ENCODE assay signal across 8 cellular contexts in the genomic region with DNA sequence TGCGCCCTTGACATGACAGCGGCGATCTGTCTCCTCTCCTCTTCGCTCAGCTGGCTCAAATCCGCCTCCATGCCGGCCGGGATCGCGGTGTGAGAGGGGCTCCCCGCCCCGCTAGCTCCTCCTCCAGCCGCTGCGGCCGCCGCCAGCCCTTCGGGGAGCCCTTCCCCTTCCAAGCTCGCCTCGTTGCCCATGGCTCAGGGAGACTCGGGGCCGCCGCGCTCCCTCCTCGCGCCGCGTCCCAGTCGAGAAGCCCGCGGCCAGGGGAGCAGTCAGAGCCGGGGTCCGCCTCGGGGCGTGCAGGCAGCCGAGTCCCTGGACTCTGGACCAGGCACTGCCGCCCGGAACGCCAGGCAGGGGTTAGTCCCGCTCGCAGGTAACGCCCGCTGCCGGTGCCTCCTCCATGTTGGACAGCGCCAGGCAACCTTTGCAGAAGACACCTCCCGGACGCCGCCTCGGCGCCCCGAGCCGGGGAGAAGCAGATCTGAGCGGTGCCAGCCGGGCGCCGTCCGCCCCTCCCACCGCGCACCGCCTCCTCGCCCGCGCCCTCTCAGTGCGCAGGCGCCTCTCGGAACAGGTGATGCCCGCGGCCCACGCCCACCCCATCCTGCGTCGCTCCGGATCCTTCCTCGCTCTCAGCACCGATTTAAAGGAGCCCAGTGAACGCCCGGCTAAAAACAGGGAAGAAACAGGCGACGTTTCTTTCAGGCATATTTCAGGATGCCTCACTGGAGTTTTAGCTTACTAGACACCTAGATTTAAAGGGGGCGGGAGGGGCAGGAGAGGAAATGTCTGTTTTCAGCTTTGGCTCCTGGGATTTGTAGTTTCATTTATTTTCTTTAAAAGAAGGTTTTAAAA. TPM values are rescaled to one million over a fixed set of nuclear protein-coding genes. Genes with fewer than 3 reads are reported as not detected.
A peak's percentile ranks its signal among the peaks of the same experiment; 100 is the strongest.
DNase-seq lines count a peak whose midpoint lies in the region; ATAC-seq and TF ChIP-seq lines count a peak whose summit lies in the region.

A gene with protein sequence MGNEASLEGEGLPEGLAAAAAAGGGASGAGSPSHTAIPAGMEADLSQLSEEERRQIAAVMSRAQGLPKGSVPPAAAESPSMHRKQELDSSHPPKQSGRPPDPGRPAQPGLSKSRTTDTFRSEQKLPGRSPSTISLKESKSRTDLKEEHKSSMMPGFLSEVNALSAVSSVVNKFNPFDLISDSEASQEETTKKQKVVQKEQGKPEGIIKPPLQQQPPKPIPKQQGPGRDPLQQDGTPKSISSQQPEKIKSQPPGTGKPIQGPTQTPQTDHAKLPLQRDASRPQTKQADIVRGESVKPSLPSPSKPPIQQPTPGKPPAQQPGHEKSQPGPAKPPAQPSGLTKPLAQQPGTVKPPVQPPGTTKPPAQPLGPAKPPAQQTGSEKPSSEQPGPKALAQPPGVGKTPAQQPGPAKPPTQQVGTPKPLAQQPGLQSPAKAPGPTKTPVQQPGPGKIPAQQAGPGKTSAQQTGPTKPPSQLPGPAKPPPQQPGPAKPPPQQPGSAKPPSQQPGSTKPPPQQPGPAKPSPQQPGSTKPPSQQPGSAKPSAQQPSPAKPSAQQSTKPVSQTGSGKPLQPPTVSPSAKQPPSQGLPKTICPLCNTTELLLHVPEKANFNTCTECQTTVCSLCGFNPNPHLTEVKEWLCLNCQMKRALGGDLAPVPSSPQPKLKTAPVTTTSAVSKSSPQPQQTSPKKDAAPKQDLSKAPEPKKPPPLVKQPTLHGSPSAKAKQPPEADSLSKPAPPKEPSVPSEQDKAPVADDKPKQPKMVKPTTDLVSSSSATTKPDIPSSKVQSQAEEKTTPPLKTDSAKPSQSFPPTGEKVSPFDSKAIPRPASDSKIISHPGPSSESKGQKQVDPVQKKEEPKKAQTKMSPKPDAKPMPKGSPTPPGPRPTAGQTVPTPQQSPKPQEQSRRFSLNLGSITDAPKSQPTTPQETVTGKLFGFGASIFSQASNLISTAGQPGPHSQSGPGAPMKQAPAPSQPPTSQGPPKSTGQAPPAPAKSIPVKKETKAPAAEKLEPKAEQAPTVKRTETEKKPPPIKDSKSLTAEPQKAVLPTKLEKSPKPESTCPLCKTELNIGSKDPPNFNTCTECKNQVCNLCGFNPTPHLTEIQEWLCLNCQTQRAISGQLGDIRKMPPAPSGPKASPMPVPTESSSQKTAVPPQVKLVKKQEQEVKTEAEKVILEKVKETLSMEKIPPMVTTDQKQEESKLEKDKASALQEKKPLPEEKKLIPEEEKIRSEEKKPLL (N-terminal part only) (minus strand): TSS at position 483 of the 855 bp plus-strand sequence. CDS start 292 bp downstream, at position 191.

- CTCF ChIA-PET in Panc1 (lab: Charles Lee), result interaction anchor here (0.6 kb wide), 1 partner anchor 1875 kb away, joined by 10 read pairs; no protein-coding TSS in a partner anchor

- peaks cover 5% of the 10 kb centered on the region for H3K4me1 Mint-ChIP-seq in activated naive CD8-positive, alpha-beta T cell (ENCODE audit: low read depth)

- H3K4me3 ChIP-seq in Jurkat, Clone E6-1 (ENCODE audit: low read length), result peak within 1 kb of the TSS; percentile 55
- peak within 1 kb of the TSS; percentile 55 to 76 for H3K4me3 ChIP-seq in Panc1 (ENCODE audit: low read depth in 2 of 2, low read length in 2 of 2)
- H3K4me3 ChIP-seq in ovary, result peak within 1 kb of the TSS; percentile 44

- DNase-seq in DMS114 treated with DMSO at 0.1 percent for 48 hours (lab: John Stamatoyannopoulos, UW; ENCODE audit: unreplicated experiment) (peak; percentile 68), Panc1 (ENCODE audit: low read depth, low spot score) (peak; percentile 62), Right ventricle myocardium superior (peak; percentile 48), ovary (peak; percentile 49 to 80 (median 66)), ureter (ENCODE audit: low spot score) (peak; percentile 88)
- DNase-seq in Jurkat, Clone E6-1 (ENCODE audit: low read depth, low spot score), result peak; percentile 24

- H3K9me3 ChIP-seq in Panc1 (ENCODE audit: control insufficient read depth, insufficient read depth, low read depth, low read length) (no peaks in the 10 kb centered on the region), ovary (no peaks in the 10 kb centered on the region)

- H3K27me3 ChIP-seq in Panc1 (ENCODE audit: control insufficient read depth, insufficient read depth, low read length) (peaks cover 7% of the 10 kb centered on the region), ovary (no peaks in the 10 kb centered on the region)

- in situ Hi-C loops in Panc1 (cut with HindIII; ENCODE audit: low pct_unique_long_range_greater_than_20kb, low sequenced_read_pairs), result no loop called here

- TF ChIP-seq EP300 in ovary (IDR thresholded peaks at IDR 0.05), result no peak

- H3K27ac Mint-ChIP-seq in activated naive CD8-positive, alpha-beta T cell, result no peak within 1 kb of the TSS

- TF ChIP-seq CTCF in Panc1 (IDR thresholded peaks at IDR 0.05) (no peak), ovary (IDR thresholded peaks at IDR 0.05) (no peak)

- peaks cover 16% of the 10 kb centered on the region for H3K27me3 Mint-ChIP-seq in activated naive CD8-positive, alpha-beta T cell

- WGBS in ovary, 3 donors, result 0 to 1% (median 1%) methylated on average over 49 to 77 of the region's 77 CpGs

- H3K9me3 Mint-ChIP-seq in activated naive CD8-positive, alpha-beta T cell (ENCODE audit: low read depth), result no peaks in the 10 kb centered on the region

- no peaks in the 10 kb centered on the region for H3K36me3 Mint-ChIP-seq in activated naive CD8-positive, alpha-beta T cell

- no peaks in the 10 kb centered on the region for H3K4me1 ChIP-seq in Panc1 (ENCODE audit: control insufficient read depth, insufficient read depth, low read length)
- peaks cover 2% of the 10 kb centered on the region for H3K4me1 ChIP-seq in ovary (ENCODE audit: insufficient read depth)

- intact Hi-C loops in Panc1 (cut with micrococcal nuclease; ENCODE audit: unreplicated experiment) (loop anchor here (10.0 kb wide), 1 partner anchor 348 kb away; no protein-coding TSS in a partner anchor), Right ventricle myocardium superior (cut with DNase I) (no loop called here), ovary (cut with DNase I) (no loop called here)

- ATAC-seq in GM21737 (IDR thresholded peaks at IDR 0.05; ENCODE audit: unreplicated experiment) (peak; percentile 91), Panc1 (peak; percentile 100), Right ventricle myocardium superior (ENCODE audit: poor library complexity) (peak; percentile 99)

- no peaks in the 10 kb centered on the region; the same call in 1 of the 2 replicates for H3K36me3 ChIP-seq in Panc1 (ENCODE audit: control insufficient read depth, insufficient read depth, low read length)
- H3K36me3 ChIP-seq in ovary, result no peaks in the 10 kb centered on the region

- no TSS peak for BruUV-seq in Panc1 (replicated peaks; lab: Mats Ljungman, UMichigan)

- peak within 1 kb of the TSS; percentile 70 for H3K4me3 Mint-ChIP-seq in activated naive CD8-positive, alpha-beta T cell

- no peak for TF ChIP-seq POLR2A in ovary (IDR thresholded peaks at IDR 0.05)

- H3K27ac ChIP-seq in Panc1 (ENCODE audit: low read length), result peak within 1 kb of the TSS; percentile 42; the same call in 1 of the 2 replicates
- peak within 1 kb of the TSS in 1 of 2 donors; percentile 35 for H3K27ac ChIP-seq in ovary

- POLR2A ChIA-PET in Panc1 (lab: Charles Lee), result no interaction called here

RNA-seq across cellular contexts. Expression of the gene that starts here (rescaled TPM):
- 0.15 TPM for polyA plus RNA-seq in Jurkat, Clone E6-1 (2012; ENCODE audit: insufficient read depth, insufficient read length)
- 1.1 TPM for total RNA-seq in Panc1 (2021; ENCODE audit: unreplicated experiment)
- 0.71 TPM for polyA plus RNA-seq in Panc1 (2012; ENCODE audit: insufficient read length)
- 3.8 TPM for total RNA-seq in Right ventricle myocardium superior
- 1 to 10 TPM in 5 of 7 donors, under 1 TPM in 2; 0.60 to 3.6 (median 1.4) TPM for total RNA-seq in ovary
- 1 to 10 TPM in 1 of 2 donors, under 1 TPM in 1; 0.31 to 2.6 TPM for polyA plus RNA-seq in ovary
- 17.7 TPM for total RNA-seq in ureter

Comparison
In these comparisons a context has a peak if more than half of its experiments do, and no peak if none do; other contexts are left out.
1. DNase-seq: peak in every context shown above with its lines; median percentile 88 in ureter; 68 in DMS114 treated with DMSO at 0.1 percent for 48 hours; 66 in ovary; 62 in Panc1; 48 in Right ventricle myocardium superior; 24 in Jurkat, Clone E6-1.